ENCODE assay signal across 37 cellular contexts in the genomic region with DNA sequence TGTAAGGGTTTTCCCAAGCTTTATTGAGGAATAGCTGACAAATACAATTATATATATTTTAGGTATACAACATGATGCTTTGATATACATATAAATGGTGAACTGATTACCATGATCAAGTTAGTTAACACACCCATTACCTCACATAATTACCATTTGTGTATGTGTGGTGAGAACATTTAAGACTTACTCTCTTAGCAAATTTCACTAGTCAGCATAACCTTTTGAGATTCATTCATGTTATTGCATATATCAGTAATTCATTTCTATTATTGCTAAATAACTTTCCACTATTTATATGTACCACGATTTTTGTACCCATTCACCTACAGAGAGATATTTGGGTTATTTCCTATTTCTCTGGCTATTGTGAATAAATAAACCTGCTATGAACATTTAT.
"Had no signal": no experiment of that assay in that cellular context is flagged by ENCODE, and none has a peak within 500 bp of the region (broad histone marks: within the 10 kb centered on the region; RNA-seq: fewer than 3 reads in every experiment).

No MANE protein-coding gene starts in this region.

- DNase-seq: Karpas-422, Kasumi-1, MG63, MM.1S, MV-4-11, NCI-H1048, NCI-H1092, NCI-H1092 treated with DMSO at 0.1 percent for 48 hours, NCI-H1105, NCI-H1105 treated with DMSO at 0.1 percent for 48 hours, NCI-H1417, NCI-H1417 treated with DMSO at 0.1 percent for 48 hours, NCI-H1436, NCI-H1436 treated with DMSO at 0.1 percent for 48 hours, NCI-H146, NCI-H1694, NCI-H1694 treated with DMSO at 0.1 percent for 48 hours, NCI-H187, NCI-H187 treated with DMSO at 0.1 percent for 48 hours, NCI-H1930, NCI-H2029, NCI-H2029 treated with DMSO at 0.1 percent for 48 hours, NCI-H2081, NCI-H2081 treated with DMSO at 0.1 percent for 48 hours, NCI-H2107, NCI-H2171, NCI-H2171 treated with DMSO at 0.1 percent for 48 hours, NCI-H2227 treated with DMSO at 0.1 percent for 48 hours, NCI-H226, NCI-H345, NCI-H446, NCI-H446 treated with DMSO at 0.1 percent for 48 hours, NCI-H510A, NCI-H510A treated with DMSO at 0.1 percent for 48 hours, NCI-H524, NCI-H524 treated with DMSO at 0.1 percent for 48 hours, NCI-H526 had no signal

- H3K4me3 ChIP-seq: MG63 had no signal

- H3K36me3 ChIP-seq: MG63 had no signal
